17 cellular contexts compared by ENCODE assay signal in genomic region chr1:223515915-223516314, GRCh38.
DNase-seq lines count a peak whose midpoint lies in the region; ATAC-seq and TF ChIP-seq lines count a peak whose summit lies in the region.
"Had no signal": no experiment of that assay in that cellular context is flagged by ENCODE, and none has a peak within 500 bp of the region (broad histone marks: within the 10 kb centered on the region; RNA-seq: fewer than 3 reads in every experiment).

No MANE protein-coding gene starts in this region.

- H3K79me2 ChIP-seq in trophoblast cell (ENCODE audit: control insufficient read depth, insufficient read depth, low read length, poor library complexity) = no peaks in the 10 kb centered on the region
- H3K79me2 ChIP-seq: hepatocyte had no signal

- H3K23ac ChIP-seq in trophoblast cell (ENCODE audit: low read length) = no peak overlapping the region

- H3K4me2 ChIP-seq in trophoblast cell (ENCODE audit: low read length) = no peak overlapping the region
- H3K4me2 ChIP-seq: BLaER1 treated with 17β-estradiol and CSF1 and Interleukin-3, amounts not matched to agents 10 nM and 100 nM; hepatocyte had no signal

- H3K4me1 ChIP-seq in trophoblast cell (ENCODE audit: control insufficient read depth in 1 of 2, insufficient read depth in 2 of 2, low read length in 2 of 2) (no peaks in the 10 kb centered on the region), psoas muscle (no peaks in the 10 kb centered on the region)

- no peak overlapping the region for H3K9ac ChIP-seq in trophoblast cell (ENCODE audit: low read length)
- H3K9ac ChIP-seq: BLaER1 treated with 17β-estradiol and CSF1 and Interleukin-3, amounts not matched to agents 10 nM and 100 nM had no signal

- H3K4me3 Mint-ChIP-seq in activated CD4-positive, alpha-beta T cell treated with anti-CD3 and anti-CD28 coated beads, Interleukin-2, amount 10 ng/mL, durations not matched to agents 24 days and 14 days = peak overlapping the region; percentile 35
- H3K4me3 Mint-ChIP-seq in CD4-positive, alpha-beta T cell = peak overlapping the region; percentile 71
- peak overlapping the region; percentile 74 for H3K4me3 Mint-ChIP-seq in T-helper 17 cell
- H3K4me3 Mint-ChIP-seq in effector memory CD8-positive, alpha-beta T cell = peak overlapping the region; percentile 23 to 67

- DNase-seq in activated CD4-positive, alpha-beta T cell treated with anti-CD3 and anti-CD28 coated beads, Interleukin-2, amount 10 ng/mL, durations not matched to agents 24 days and 14 days = peak; percentile 62
- DNase-seq in activated CD4-positive, alpha-beta T cell treated with anti-CD3 and anti-CD28 coated beads, Interleukin-2, amount 50 U/mL, for 1 hour = no peak
- no peak for DNase-seq in CD4-positive, alpha-beta T cell
- DNase-seq in T-helper 17 cell = no peak
- DNase-seq in effector memory CD8-positive, alpha-beta T cell = no peak
- no peak for DNase-seq in left lobe of liver (ENCODE audit: low spot score)
- no peak for DNase-seq in trophoblast cell
- DNase-seq in psoas muscle = no peak
- DNase-seq: activated T-cell treated with anti-CD3 and anti-CD28 coated beads, Interleukin-2, amount 50 U/mL, for 1 hour; foreskin melanocyte; NCI-H1105; NCI-H2081; NCI-H510A treated with DMSO at 0.1 percent for 48 hours had no signal

- peak; percentile 47 for ATAC-seq in CD4-positive, alpha-beta T cell (ENCODE audit: poor library complexity)
- ATAC-seq in T-helper 17 cell (peak; percentile 42), left lobe of liver (no peak), psoas muscle (no peak)
- peak; percentile 53 for ATAC-seq in effector memory CD8-positive, alpha-beta T cell (replicated peaks)
- ATAC-seq: mucosa of descending colon had no signal

- no peak overlapping the region for H2BK12ac ChIP-seq in trophoblast cell (ENCODE audit: low read length)

- peak overlapping the region; percentile 78 for H3K27ac Mint-ChIP-seq in activated CD4-positive, alpha-beta T cell treated with anti-CD3 and anti-CD28 coated beads, Interleukin-2, amount 10 ng/mL, durations not matched to agents 24 days and 14 days
- peak overlapping the region; percentile 89 for H3K27ac Mint-ChIP-seq in CD4-positive, alpha-beta T cell
- peak overlapping the region; percentile 91 for H3K27ac Mint-ChIP-seq in T-helper 17 cell
- H3K27ac Mint-ChIP-seq in effector memory CD8-positive, alpha-beta T cell = peak overlapping the region in 1 of 2 donors; percentile 89

- intact Hi-C loops in activated CD4-positive, alpha-beta T cell treated with anti-CD3 and anti-CD28 coated beads, Interleukin-2, amount 10 ng/mL, durations not matched to agents 24 days and 14 days (cut with micrococcal nuclease) = no loop called here
- intact Hi-C loops in CD4-positive, alpha-beta T cell (cut with DNase I, micrococcal nuclease) = no loop called here
- intact Hi-C loops in psoas muscle (cut with DNase I) = no loop called here

- H4K91ac ChIP-seq in trophoblast cell (ENCODE audit: low read depth, low read length) = no peak overlapping the region

- no peaks in the 10 kb centered on the region for H3K27me3 Mint-ChIP-seq in activated CD4-positive, alpha-beta T cell treated with anti-CD3 and anti-CD28 coated beads, Interleukin-2, amount 10 ng/mL, durations not matched to agents 24 days and 14 days
- H3K27me3 Mint-ChIP-seq in CD4-positive, alpha-beta T cell = no peaks in the 10 kb centered on the region
- no peaks in the 10 kb centered on the region for H3K27me3 Mint-ChIP-seq in T-helper 17 cell
- peaks cover 15 to 34% of the 10 kb centered on the region in 2 donors for H3K27me3 Mint-ChIP-seq in effector memory CD8-positive, alpha-beta T cell

- no peaks in the 10 kb centered on the region for H3K27me3 ChIP-seq in CD4-positive, alpha-beta T cell (ENCODE audit: control insufficient read depth, insufficient read depth, low read length)
- no peaks in the 10 kb centered on the region for H3K27me3 ChIP-seq in trophoblast cell (ENCODE audit: insufficient read depth, low read length)
- peaks cover 0 to 2% (median 0%) of the 10 kb centered on the region in 3 donors for H3K27me3 ChIP-seq in psoas muscle (ENCODE audit: insufficient read depth in 3 of 3, low read length in 2 of 3)
- H3K27me3 ChIP-seq: BLaER1 treated with 17β-estradiol and CSF1 and Interleukin-3, amounts not matched to agents 10 nM and 100 nM had no signal

- no peak overlapping the region for H3K18ac ChIP-seq in trophoblast cell (ENCODE audit: low read length)

- no peak overlapping the region for H2AK5ac ChIP-seq in trophoblast cell (ENCODE audit: low read length)

- H2BK5ac ChIP-seq in trophoblast cell (ENCODE audit: low read depth, low read length, poor library complexity) = no peak overlapping the region

- H2AFZ ChIP-seq in trophoblast cell (ENCODE audit: insufficient read depth, low read length, poor library complexity) = no peak overlapping the region
- H2AFZ ChIP-seq: hepatocyte had no signal

- H3K36me3 ChIP-seq in trophoblast cell (ENCODE audit: control insufficient read depth in 1 of 2, insufficient read depth in 2 of 2, low read length in 2 of 2) = no peaks in the 10 kb centered on the region
- H3K36me3 ChIP-seq in psoas muscle (ENCODE audit: insufficient read depth in 1 of 2, low read depth in 1 of 2) = no peaks in the 10 kb centered on the region
- H3K36me3 ChIP-seq: BLaER1 treated with 17β-estradiol and CSF1 and Interleukin-3, amounts not matched to agents 10 nM and 100 nM had no signal

- H3K4me1 Mint-ChIP-seq in activated CD4-positive, alpha-beta T cell treated with anti-CD3 and anti-CD28 coated beads, Interleukin-2, amount 10 ng/mL, durations not matched to agents 24 days and 14 days = peaks cover 23% of the 10 kb centered on the region
- peaks cover 46% of the 10 kb centered on the region for H3K4me1 Mint-ChIP-seq in CD4-positive, alpha-beta T cell (ENCODE audit: low read depth)
- peaks cover 30% of the 10 kb centered on the region for H3K4me1 Mint-ChIP-seq in T-helper 17 cell
- H3K4me1 Mint-ChIP-seq in effector memory CD8-positive, alpha-beta T cell (ENCODE audit: low read depth in 2 of 2) = peaks cover 0 to 29% of the 10 kb centered on the region in 2 donors

- H3K36me3 Mint-ChIP-seq in activated CD4-positive, alpha-beta T cell treated with anti-CD3 and anti-CD28 coated beads, Interleukin-2, amount 10 ng/mL, durations not matched to agents 24 days and 14 days (ENCODE audit: low read depth) = no peaks in the 10 kb centered on the region
- no peaks in the 10 kb centered on the region for H3K36me3 Mint-ChIP-seq in CD4-positive, alpha-beta T cell (ENCODE audit: low read depth)
- no peaks in the 10 kb centered on the region for H3K36me3 Mint-ChIP-seq in T-helper 17 cell (ENCODE audit: low read depth)
- H3K36me3 Mint-ChIP-seq in effector memory CD8-positive, alpha-beta T cell (ENCODE audit: insufficient read depth) = peaks cover 4% of the 10 kb centered on the region

- H3K9me3 ChIP-seq in CD4-positive, alpha-beta T cell (ENCODE audit: control insufficient read depth, low read length) = no peaks in the 10 kb centered on the region
- H3K9me3 ChIP-seq in T-helper 17 cell (ENCODE audit: control insufficient read depth, low read length, poor library complexity, severe bottlenecking) (no peaks in the 10 kb centered on the region), trophoblast cell (ENCODE audit: insufficient read depth, low read depth, low read length) (peaks cover 4% of the 10 kb centered on the region), psoas muscle (no peaks in the 10 kb centered on the region)
- H3K9me3 ChIP-seq: mucosa of descending colon had no signal

- POLR2A ChIA-PET in CD4-positive, alpha-beta T cell (lab: Charles Lee) = interaction anchor here (1.2 to 3.0 kb wide), 2 partner anchors 33 to 152 kb away, joined by 3 to 18 read pairs; partner anchors contain the start of gene SUSD4

- peaks cover 13% of the 10 kb centered on the region for H3K9me3 Mint-ChIP-seq in activated CD4-positive, alpha-beta T cell treated with anti-CD3 and anti-CD28 coated beads, Interleukin-2, amount 10 ng/mL, durations not matched to agents 24 days and 14 days
- H3K9me3 Mint-ChIP-seq in CD4-positive, alpha-beta T cell = peaks cover 3% of the 10 kb centered on the region
- H3K9me3 Mint-ChIP-seq in effector memory CD8-positive, alpha-beta T cell = peaks cover 0 to 3% of the 10 kb centered on the region in 2 donors

- no peak overlapping the region for H2BK120ac ChIP-seq in trophoblast cell (ENCODE audit: insufficient read depth, low read length, poor library complexity)

- no peak overlapping the region for H3K14ac ChIP-seq in trophoblast cell (ENCODE audit: low read length)

- WGBS in trophoblast cell (ENCODE audit: extremely low coverage, insufficient coverage, insufficient read length) = no CpG with 5 or more reads among the region's 7 CpGs
- 53 to 64% (median 60%) methylated on average over 7 of the region's 7 CpGs for WGBS in psoas muscle, 3 donors

- CTCF ChIA-PET in CD4-positive, alpha-beta T cell (lab: Charles Lee) = no interaction called here

- no peak for TF ChIP-seq CTCF in CD4-positive, alpha-beta T cell (IDR thresholded peaks at IDR 0.05)
- TF ChIP-seq CTCF in psoas muscle (IDR thresholded peaks at IDR 0.05) = no peak

- H3K27ac ChIP-seq in CD4-positive, alpha-beta T cell (ENCODE audit: low read depth, low read length) = no peak overlapping the region
- H3K27ac ChIP-seq in trophoblast cell (ENCODE audit: low read depth, low read length) (no peak overlapping the region), psoas muscle (no peak overlapping the region)
- H3K27ac ChIP-seq: BLaER1 treated with 17β-estradiol and CSF1 and Interleukin-3, amounts not matched to agents 10 nM and 100 nM; epithelial cell of prostate; hepatocyte had no signal

- no peaks in the 10 kb centered on the region for H3K79me1 ChIP-seq in trophoblast cell (ENCODE audit: low read length)

- no peak overlapping the region for H3K4ac ChIP-seq in trophoblast cell (ENCODE audit: low read depth, low read length)

- no peak overlapping the region for H4K12ac ChIP-seq in trophoblast cell (ENCODE audit: low read depth, low read length)

- no peak overlapping the region for H4K8ac ChIP-seq in trophoblast cell (ENCODE audit: low read depth, low read length)

- H3K4me3 ChIP-seq in trophoblast cell (ENCODE audit: low read depth, low read length) (no peak overlapping the region), psoas muscle (no peak overlapping the region)
- H3K4me3 ChIP-seq: BLaER1 treated with 17β-estradiol and CSF1 and Interleukin-3, amounts not matched to agents 10 nM and 100 nM; hepatocyte; mucosa of descending colon had no signal

Comparison
In these comparisons a context has a peak if more than half of its experiments do, and no peak if none do; other contexts are left out.
1. ATAC-seq: peak in CD4-positive, alpha-beta T cell (single experiment), T-helper 17 cell (single experiment) and effector memory CD8-positive, alpha-beta T cell (single experiment); none in left lobe of liver (single experiment) and psoas muscle (0 of 4).
2. Peak in every context shown above with its lines, with median percentiles within 50 percentile points of each other: H3K4me3 Mint-ChIP-seq.